Comparison of ENCODE assay signal across 15 cellular contexts in genomic region chr10:130764651-130765050, GRCh38.
A peak's percentile ranks its signal among the peaks of the same experiment; 100 is the strongest.
DNase-seq lines count a peak whose midpoint lies in the region; ATAC-seq and TF ChIP-seq lines count a peak whose summit lies in the region.
"Had no signal": no experiment of that assay in that cellular context is flagged by ENCODE, and none has a peak within 500 bp of the region (broad histone marks: within the 10 kb centered on the region; RNA-seq: fewer than 3 reads in every experiment).

No MANE protein-coding gene starts in this region.

- H3K27ac ChIP-seq in RWPE2 (ENCODE audit: poor library complexity, severe bottlenecking) = no peak overlapping the region
- no peak overlapping the region for H3K27ac ChIP-seq in left lung
- H3K27ac ChIP-seq: A549, C4-2B had no signal

- no peak for ATAC-seq in RWPE2 (ENCODE audit: low read depth)
- no peak for ATAC-seq in left lung
- ATAC-seq in GM21367 (IDR thresholded peaks at IDR 0.05; ENCODE audit: unreplicated experiment) = no peak
- no peak for ATAC-seq in GM21717 (IDR thresholded peaks at IDR 0.05; ENCODE audit: unreplicated experiment)
- ATAC-seq: A549; CD8-positive, alpha-beta T cell; GM23338 had no signal

- DNase-seq in RWPE2 (ENCODE audit: low spot score) (peak; percentile 25), left lung (peak; percentile 26 to 73), posterior vena cava (ENCODE audit: low spot score) (peak; percentile 63), DMS53 (lab: John Stamatoyannopoulos, UW) (no peak)
- DNase-seq: BE2C; CD8-positive, alpha-beta T cell; GF-D8; H7; IMR-90 had no signal

- H3K4me3 ChIP-seq in RWPE2 (ENCODE audit: severe bottlenecking) = no peak overlapping the region
- no peak overlapping the region for H3K4me3 ChIP-seq in left lung
- H3K4me3 ChIP-seq: A549, GM23338 had no signal

- H3K4me1 ChIP-seq in RWPE2 (ENCODE audit: insufficient read depth, poor library complexity, severe bottlenecking) (no peaks in the 10 kb centered on the region), left lung (no peaks in the 10 kb centered on the region)
- H3K4me1 ChIP-seq: A549, BE2C, Caco-2 had no signal

- H3K27me3 ChIP-seq in RWPE2 (ENCODE audit: insufficient read depth, poor library complexity, severe bottlenecking) (no peaks in the 10 kb centered on the region), left lung (peaks cover 0 to 4% of the 10 kb centered on the region in 2 donors)
- H3K27me3 ChIP-seq: BE2C had no signal

- peaks cover 2% of the 10 kb centered on the region for H3K9me3 ChIP-seq in RWPE2 (ENCODE audit: severe bottlenecking)
- H3K9me3 ChIP-seq in left lung = peaks cover 0 to 23% of the 10 kb centered on the region in 2 donors
- H3K9me3 ChIP-seq: A549, BE2C had no signal

- TF ChIP-seq CTCF in RWPE2 (IDR thresholded peaks at IDR 0.05; ENCODE audit: poor library complexity, severe bottlenecking) (no peak), left lung (IDR thresholded peaks at IDR 0.05) (no peak)

- intact Hi-C loops in left lung (cut with DNase I) (no loop called here), posterior vena cava (cut with DNase I) (no loop called here)

- H3K36me3 ChIP-seq in RWPE2 (ENCODE audit: low read depth) = no peaks in the 10 kb centered on the region
- H3K36me3 ChIP-seq in left lung = no peaks in the 10 kb centered on the region
- H3K36me3 ChIP-seq: BE2C had no signal
